Comparison of ENCODE assay signal across 26 cellular contexts in genomic region chr3:98968347-98968746, GRCh38.
"Had no signal": no experiment of that assay in that cellular context is flagged by ENCODE, and none has a peak within 500 bp of the region (broad histone marks: within the 10 kb centered on the region; RNA-seq: fewer than 3 reads in every experiment).

No MANE protein-coding gene starts in this region.

- H3K4me1 ChIP-seq: ascending aorta, Peyer's patch had no signal

- DNase-seq: activated CD4-positive, alpha-beta memory T cell treated with anti-CD3 and anti-CD28 coated beads for 36 hours; activated CD4-positive, alpha-beta T cell treated with anti-CD3 and anti-CD28 coated beads, Interleukin-2, amount 10 ng/mL, durations not matched to agents 7 days and 5 days; activated CD4-positive, CD25-positive, alpha-beta regulatory T cell; activated CD8-positive, alpha-beta memory T cell treated with anti-CD3 and anti-CD28 coated beads for 24 hours; activated effector memory CD4-positive, alpha-beta T cell treated with anti-CD3 and anti-CD28 coated beads, Interleukin-2, amount 50 U/mL, for 16 hours; activated naive CD4-positive, alpha-beta T cell treated with Interleukin-2 at 50 U/mL for 16 hours; activated naive CD8-positive, alpha-beta T cell treated with anti-CD3 and anti-CD28 coated beads, Interleukin-2, amount 50 U/mL, for 24 hours; activated T-cell treated with anti-CD3 and anti-CD28 coated beads, Interleukin-2, amount 50 U/mL, for 4 hours; amniotic stem cell; KG1; NCI-H1092 treated with DMSO at 0.1 percent for 48 hours; NCI-H1436; NCI-H187; NCI-H2081; NCI-H510A treated with DMSO at 0.1 percent for 48 hours; NCI-H69; NK-92 treated with Interleukin-12 subunit alpha and Interleukin-12 subunit beta, amount 100 ng/mL, for 24 hours; OCI-M1; Peyer's patch; SHP77 treated with DMSO at 0.1 percent for 48 hours; T-helper 1 cell had no signal

- H3K27ac Mint-ChIP-seq: activated CD4-positive, alpha-beta memory T cell treated with anti-CD3 and anti-CD28 coated beads for 36 hours; activated CD4-positive, alpha-beta T cell treated with anti-CD3 and anti-CD28 coated beads, Interleukin-2, amount 10 ng/mL, durations not matched to agents 7 days and 5 days; activated naive CD4-positive, alpha-beta T cell treated with anti-CD3 and anti-CD28 coated beads, Interleukin-2, amount 50 U/mL, for 72 hours; activated naive CD8-positive, alpha-beta T cell treated with anti-CD3 and anti-CD28 coated beads, Interleukin-2, amount 50 U/mL, for 24 hours; brain had no signal

- H3K36me3 Mint-ChIP-seq: activated CD4-positive, alpha-beta memory T cell treated with anti-CD3 and anti-CD28 coated beads for 36 hours; activated naive CD4-positive, alpha-beta T cell treated with anti-CD3 and anti-CD28 coated beads, Interleukin-2, amount 50 U/mL, for 72 hours; brain had no signal

- H3K9me3 Mint-ChIP-seq: activated CD4-positive, alpha-beta memory T cell treated with anti-CD3 and anti-CD28 coated beads for 36 hours; activated T-cell treated with anti-CD3 and anti-CD28 coated beads, Interleukin-2, amount 50 U/mL, for 4 hours had no signal

- ATAC-seq: activated naive CD4-positive, alpha-beta T cell treated with anti-CD3 and anti-CD28 coated beads, Interleukin-2, amount 50 U/mL, for 72 hours; activated naive CD8-positive, alpha-beta T cell treated with anti-CD3 and anti-CD28 coated beads, Interleukin-2, amount 50 U/mL, for 24 hours; activated T-cell treated with anti-CD3 and anti-CD28 coated beads, Interleukin-2, amount 50 U/mL, for 4 hours had no signal

- H3K27me3 Mint-ChIP-seq: activated CD4-positive, alpha-beta memory T cell treated with anti-CD3 and anti-CD28 coated beads for 36 hours had no signal

- H3K36me3 ChIP-seq: ascending aorta, cardiac muscle cell, Peyer's patch had no signal

- H3K27me3 ChIP-seq: ascending aorta, cardiac muscle cell, Peyer's patch had no signal

- H3K4me3 Mint-ChIP-seq: activated CD4-positive, alpha-beta memory T cell treated with anti-CD3 and anti-CD28 coated beads for 36 hours; activated CD4-positive, alpha-beta T cell treated with anti-CD3 and anti-CD28 coated beads, Interleukin-2, amount 10 ng/mL, durations not matched to agents 7 days and 5 days; activated naive CD8-positive, alpha-beta T cell treated with anti-CD3 and anti-CD28 coated beads, Interleukin-2, amount 50 U/mL, for 24 hours; activated T-cell treated with anti-CD3 and anti-CD28 coated beads, Interleukin-2, amount 50 U/mL, for 4 hours; brain had no signal

- H3K27ac ChIP-seq: ascending aorta, cardiac muscle cell, Peyer's patch, VCaP had no signal

- H3K4me3 ChIP-seq: ascending aorta, cardiac muscle cell, Peyer's patch had no signal

- H3K9me3 ChIP-seq: ascending aorta, Peyer's patch had no signal
